In genomic region chr2:142495141-142495540, GRCh38 we compare ENCODE assay signal across 18 cellular contexts.
"Had no signal": no experiment of that assay in that cellular context is flagged by ENCODE, and none has a peak within 500 bp of the region (broad histone marks: within the 10 kb centered on the region; RNA-seq: fewer than 3 reads in every experiment).

No MANE protein-coding gene starts in this region.

- DNase-seq: activated naive CD4-positive, alpha-beta T cell treated with anti-CD3 and anti-CD28 coated beads for 36 hours; activated naive CD8-positive, alpha-beta T cell treated with anti-CD3 and anti-CD28 coated beads, Interleukin-2, amount 10 ng/mL, durations not matched to agents 7 days and 5 days; activated T-cell treated with anti-CD3 and anti-CD28 coated beads, Interleukin-2, amount 50 U/mL, for 1 hour; amniotic stem cell; foreskin fibroblast; immature natural killer cell; left ventricle myocardium inferior; natural killer cell; ovary; spleen; stimulated activated CD4-positive, alpha-beta T cell treated with anti-CD3 and anti-CD28 coated beads, Interleukin-4, amount 100 ng/mL, for 1 hour; stimulated activated naive CD4-positive, alpha-beta T cell; upper lobe of left lung had no signal

- H3K4me1 ChIP-seq: left ventricle myocardium inferior, prostate gland, spleen, upper lobe of left lung had no signal

- H3K27me3 ChIP-seq: ovary, spleen, upper lobe of left lung had no signal

- H3K36me3 Mint-ChIP-seq: activated naive CD8-positive, alpha-beta T cell treated with anti-CD3 and anti-CD28 coated beads, Interleukin-2, amount 10 ng/mL, durations not matched to agents 7 days and 5 days; immature natural killer cell; mesothelial cell of epicardium; natural killer cell had no signal

- H3K27ac ChIP-seq: left ventricle myocardium inferior, ovary, prostate gland, spleen, thoracic aorta, upper lobe of left lung had no signal

- H3K27me3 Mint-ChIP-seq: activated naive CD8-positive, alpha-beta T cell treated with anti-CD3 and anti-CD28 coated beads, Interleukin-2, amount 10 ng/mL, durations not matched to agents 7 days and 5 days had no signal

- ATAC-seq: natural killer cell had no signal

- H3K4me3 Mint-ChIP-seq: activated naive CD4-positive, alpha-beta T cell treated with anti-CD3 and anti-CD28 coated beads for 36 hours; activated naive CD8-positive, alpha-beta T cell treated with anti-CD3 and anti-CD28 coated beads, Interleukin-2, amount 10 ng/mL, durations not matched to agents 7 days and 5 days; immature natural killer cell; mesothelial cell of epicardium; natural killer cell; T-helper 2 cell treated with Interferon-gamma antibody and Interleukin-4, amounts not matched to agents 5 μg/mL and 100 μg/mL, for 36 hours had no signal

- H3K36me3 ChIP-seq: left ventricle myocardium inferior, ovary, prostate gland, spleen, thoracic aorta, upper lobe of left lung had no signal

- H3K4me1 Mint-ChIP-seq: activated naive CD8-positive, alpha-beta T cell treated with anti-CD3 and anti-CD28 coated beads, Interleukin-2, amount 10 ng/mL, durations not matched to agents 7 days and 5 days; immature natural killer cell; mesothelial cell of epicardium; natural killer cell had no signal

- H3K27ac Mint-ChIP-seq: activated naive CD4-positive, alpha-beta T cell treated with anti-CD3 and anti-CD28 coated beads for 36 hours; activated naive CD8-positive, alpha-beta T cell treated with anti-CD3 and anti-CD28 coated beads, Interleukin-2, amount 10 ng/mL, durations not matched to agents 7 days and 5 days; activated T-helper 2 cell treated with anti-CD3 and anti-CD28 coated beads, Interferon-gamma antibody, Interleukin-2, Interleukin-4, amounts not matched to agents 10 μg/mL and 5 μg/mL and 100 μg/mL, durations not matched to agents 14 hours and 24 hours and 36 hours; immature natural killer cell; mesothelial cell of epicardium; natural killer cell; T-helper 2 cell treated with Interferon-gamma antibody and Interleukin-4, amounts not matched to agents 5 μg/mL and 100 μg/mL, for 36 hours had no signal

- H3K4me3 ChIP-seq: left ventricle myocardium inferior, ovary, prostate gland, spleen, thoracic aorta, upper lobe of left lung had no signal

- H3K9me3 ChIP-seq: ovary, prostate gland, thoracic aorta had no signal
